ENCODE assay signal across 17 cellular contexts in genomic region chr18:48709371-48709770, GRCh38.
DNase-seq lines count a peak whose midpoint lies in the region; ATAC-seq and TF ChIP-seq lines count a peak whose summit lies in the region.
"Had no signal": no experiment of that assay in that cellular context is flagged by ENCODE, and none has a peak within 500 bp of the region (broad histone marks: within the 10 kb centered on the region; RNA-seq: fewer than 3 reads in every experiment).

No MANE protein-coding gene starts in this region.

- TF ChIP-seq CTCF in right atrium auricular region (IDR thresholded peaks at IDR 0.05) (no peak), left ventricle myocardium inferior (IDR thresholded peaks at IDR 0.05; ENCODE audit: borderline replicate concordance) (peak; percentile 24), upper lobe of left lung (IDR thresholded peaks at IDR 0.05) (peak in 1 of 6 experiments; percentile 28), lower leg skin (IDR thresholded peaks at IDR 0.05) (no peak)

- ATAC-seq in Right ventricle myocardium superior (ENCODE audit: poor library complexity) (no peak), upper lobe of left lung (ENCODE audit: low FRiP score in 2 of 2) (no peak), GM18502 (IDR thresholded peaks at IDR 0.05; ENCODE audit: poor library complexity, unreplicated experiment) (no peak)
- ATAC-seq: PC-3 had no signal

- H3K27ac ChIP-seq in right atrium auricular region (peak overlapping the region in 1 of 2 donors; percentile 25), left ventricle myocardium inferior (replicated peaks) (peak overlapping the region; percentile 82), mesendoderm (ENCODE audit: low read depth, low read length) (no peak overlapping the region), upper lobe of left lung (peak overlapping the region; percentile 56 to 72 (median 66)), Karpas-422 (ENCODE audit: low read length) (no peak overlapping the region)
- H3K27ac ChIP-seq: C4-2B, GM23248, HL-60 had no signal

- no peaks in the 10 kb centered on the region for H4K20me1 ChIP-seq in Karpas-422 (ENCODE audit: insufficient read depth, low read depth, low read length)

- H3K36me3 ChIP-seq in right atrium auricular region: no peaks in the 10 kb centered on the region
- no peaks in the 10 kb centered on the region for H3K36me3 ChIP-seq in left ventricle myocardium inferior
- no peaks in the 10 kb centered on the region for H3K36me3 ChIP-seq in mesendoderm (ENCODE audit: control insufficient read depth, insufficient read depth, low read length)
- no peaks in the 10 kb centered on the region for H3K36me3 ChIP-seq in upper lobe of left lung
- no peaks in the 10 kb centered on the region for H3K36me3 ChIP-seq in Karpas-422 (ENCODE audit: insufficient read depth, low read length)

- H2BK120ac ChIP-seq in mesendoderm (ENCODE audit: low read depth, low read length): no peak overlapping the region

- H3K4me1 ChIP-seq in right atrium auricular region: peaks cover 0 to 50% of the 10 kb centered on the region in 2 donors
- peaks cover 62% of the 10 kb centered on the region for H3K4me1 ChIP-seq in left ventricle myocardium inferior
- no peaks in the 10 kb centered on the region for H3K4me1 ChIP-seq in mesendoderm (ENCODE audit: control insufficient read depth, low read depth, low read length)
- peaks cover 12 to 30% (median 21%) of the 10 kb centered on the region in 4 donors for H3K4me1 ChIP-seq in upper lobe of left lung
- no peaks in the 10 kb centered on the region for H3K4me1 ChIP-seq in Karpas-422 (ENCODE audit: low read length)

- no peak overlapping the region for H4K8ac ChIP-seq in mesendoderm (ENCODE audit: low read depth, low read length)

- peak overlapping the region; percentile 51 for H3K56ac ChIP-seq in mesendoderm (ENCODE audit: low read length)

- no peak for TF ChIP-seq POLR2A in upper lobe of left lung (IDR thresholded peaks at IDR 0.05)
- TF ChIP-seq POLR2A in lower leg skin (IDR thresholded peaks at IDR 0.05): no peak

- no peak overlapping the region for H2AFZ ChIP-seq in Karpas-422 (ENCODE audit: low read length)
- H2AFZ ChIP-seq: GM23248 had no signal

- no peak overlapping the region for H3K9ac ChIP-seq in mesendoderm (ENCODE audit: low read length)
- H3K9ac ChIP-seq in Karpas-422 (ENCODE audit: low read length): no peak overlapping the region
- H3K9ac ChIP-seq: GM23248 had no signal

- H3K9me2 ChIP-seq in Karpas-422 (replicated peaks; ENCODE audit: insufficient read depth, low read length): no peaks in the 10 kb centered on the region

- H2BK15ac ChIP-seq in mesendoderm (replicated peaks; ENCODE audit: low read depth): no peak overlapping the region

- H3K27me3 ChIP-seq in right atrium auricular region (no peaks in the 10 kb centered on the region), left ventricle myocardium inferior (ENCODE audit: low read depth) (no peaks in the 10 kb centered on the region), mesendoderm (ENCODE audit: insufficient read depth, low read length, poor library complexity) (no peaks in the 10 kb centered on the region), upper lobe of left lung (no peaks in the 10 kb centered on the region), Karpas-422 (ENCODE audit: low read length) (no peaks in the 10 kb centered on the region)

- no CpG with 5 or more reads among the region's 10 CpGs for WGBS in mesendoderm (ENCODE audit: extremely low coverage, insufficient coverage, low lambda C conversion rate)
- WGBS in upper lobe of left lung, 2 donors: 44 to 69% methylated on average over 8 to 10 of the region's 10 CpGs
- WGBS in lower leg skin, 2 donors: 66 to 92% methylated on average over 10 of the region's 10 CpGs

- no peaks in the 10 kb centered on the region for H3K79me1 ChIP-seq in mesendoderm (ENCODE audit: low read length)

- no peak overlapping the region for H2BK5ac ChIP-seq in mesendoderm (ENCODE audit: low read length)

- H3K23ac ChIP-seq in mesendoderm (ENCODE audit: low read length): no peak overlapping the region

- H4K5ac ChIP-seq in mesendoderm (ENCODE audit: low read length): no peak overlapping the region

- H3K79me2 ChIP-seq in mesendoderm (ENCODE audit: control insufficient read depth, insufficient read depth, low read length): no peaks in the 10 kb centered on the region
- H3K79me2 ChIP-seq in Karpas-422 (ENCODE audit: low read length): no peaks in the 10 kb centered on the region

- H3K4me2 ChIP-seq in mesendoderm (ENCODE audit: low read length) (no peak overlapping the region), Karpas-422 (ENCODE audit: low read depth, low read length, poor library complexity, severe bottlenecking) (no peak overlapping the region)

- H3K4me3 ChIP-seq in right atrium auricular region (no peak overlapping the region), left ventricle myocardium inferior (no peak overlapping the region), mesendoderm (ENCODE audit: low read length) (no peak overlapping the region), upper lobe of left lung (no peak overlapping the region), lower leg skin (ENCODE audit: low read depth, poor library complexity, severe bottlenecking) (no peak overlapping the region), Karpas-422 (ENCODE audit: low read length) (no peak overlapping the region)
- H3K4me3 ChIP-seq: GM23248 had no signal

- DNase-seq in Right ventricle myocardium superior: peak; percentile 51
- DNase-seq in right atrium auricular region (ENCODE audit: low spot score): no peak
- peak; percentile 42 for DNase-seq in left ventricle myocardium inferior
- peak; percentile 53 for DNase-seq in mesendoderm
- DNase-seq in upper lobe of left lung: no peak
- DNase-seq in lower leg skin (ENCODE audit: low spot score in 2 of 2): no peak
- DNase-seq in Karpas-422: no peak
- DNase-seq: COR-L47, DMS53, GM23248, NCI-H1048, NCI-H1694, NCI-H69, PC-3 had no signal

- intact Hi-C loops in Right ventricle myocardium superior (cut with DNase I): no loop called here
- intact Hi-C loops in left ventricle myocardium inferior (cut with micrococcal nuclease): no loop called here
- intact Hi-C loops in lower leg skin (cut with DNase I; ENCODE audit: low total_unique reads): no loop called here

- no peaks in the 10 kb centered on the region for H3K9me3 ChIP-seq in right atrium auricular region
- H3K9me3 ChIP-seq in left ventricle myocardium inferior (replicated peaks): no peaks in the 10 kb centered on the region
- no peaks in the 10 kb centered on the region for H3K9me3 ChIP-seq in upper lobe of left lung
- no peaks in the 10 kb centered on the region for H3K9me3 ChIP-seq in Karpas-422 (ENCODE audit: low read length)

- no peak for TF ChIP-seq EP300 in upper lobe of left lung (IDR thresholded peaks at IDR 0.05)

- H3K18ac ChIP-seq in mesendoderm (ENCODE audit: low read length): no peak overlapping the region

- H3K4ac ChIP-seq in mesendoderm (ENCODE audit: low read depth, low read length): no peak overlapping the region

- no peak overlapping the region for H2AK5ac ChIP-seq in mesendoderm (ENCODE audit: low read length)

Comparison
In these comparisons a context has a peak if more than half of its experiments do, and no peak if none do; other contexts are left out.
1. DNase-seq: peak in Right ventricle myocardium superior (single experiment), left ventricle myocardium inferior (single experiment) and mesendoderm (single experiment); none in right atrium auricular region (single experiment), upper lobe of left lung (0 of 2), lower leg skin (0 of 2) and Karpas-422 (single experiment).
2. H3K27ac ChIP-seq: peak in left ventricle myocardium inferior (single experiment) and upper lobe of left lung (4 of 4); none in mesendoderm (single experiment) and Karpas-422 (single experiment).